1 cellular context compared by ENCODE assay signal in genomic region chr2:226609361-226609760, GRCh38.
TF ChIP-seq lines count a peak whose summit lies in the region.

No MANE protein-coding gene starts in this region.

TF ChIP-seq in HEK293, 187 proteins besides CTCF, POLR2A, EP300 and RAD21 (continued from another document):
- TF ChIP-seq ZNF704 (tag by site-specific recombination; IDR thresholded peaks at IDR 0.05), result no peak
